ENCODE assay signal across 10 cellular contexts in genomic region chr20:62409935-62410741, GRCh38. TPM values are rescaled to one million over a fixed set of nuclear protein-coding genes. Genes with fewer than 3 reads are reported as not detected.
DNase-seq lines count a peak whose midpoint lies in the region; ATAC-seq and TF ChIP-seq lines count a peak whose summit lies in the region.
"Had no signal": no experiment of that assay in that cellular context is flagged by ENCODE, and none has a peak within 500 bp of the region (broad histone marks: within the 10 kb centered on the region; RNA-seq: fewer than 3 reads in every experiment).

No MANE protein-coding gene starts in this region.

- H3K36me3 Mint-ChIP-seq in activated CD8-positive, alpha-beta T cell treated with anti-CD3 and anti-CD28 coated beads, Interleukin-2, amount 10 ng/mL, durations not matched to agents 7 days and 5 days (ENCODE audit: low read depth), result no peaks in the 10 kb centered on the region

- H3K36me3 ChIP-seq in GM23248 (ENCODE audit: low read depth), result no peaks in the 10 kb centered on the region
- no peaks in the 10 kb centered on the region for H3K36me3 ChIP-seq in cardiac muscle cell
- no peaks in the 10 kb centered on the region for H3K36me3 ChIP-seq in spleen

- ATAC-seq in activated CD8-positive, alpha-beta T cell treated with anti-CD3 and anti-CD28 coated beads, Interleukin-2, amount 10 ng/mL, durations not matched to agents 7 days and 5 days, result no peak
- no peak for ATAC-seq in HG02610 (IDR thresholded peaks at IDR 0.05; ENCODE audit: unreplicated experiment)

- peak; percentile 39 for DNase-seq in AG20443 (ENCODE audit: low spot score)
- peak; percentile 46 for DNase-seq in GM23248
- peak; percentile 65 for DNase-seq in NCI-H345 treated with DMSO at 0.1 percent for 48 hours (lab: John Stamatoyannopoulos, UW; ENCODE audit: unreplicated experiment)
- peak; percentile 54 for DNase-seq in activated CD8-positive, alpha-beta T cell treated with anti-CD3 and anti-CD28 coated beads, Interleukin-2, amount 10 ng/mL, durations not matched to agents 7 days and 5 days
- DNase-seq in cardiac muscle cell (ENCODE audit: low read depth in 1 of 2, low spot score in 1 of 2), result peak; percentile 13 to 80
- no peak for DNase-seq in spleen
- DNase-seq in effector CD4-positive, alpha-beta T cell, result no peak

- H4K20me1 ChIP-seq in GM23248 (ENCODE audit: insufficient read depth), result no peaks in the 10 kb centered on the region

- H3K9ac ChIP-seq in GM23248, result no peak overlapping the region

- H3K4me1 ChIP-seq in GM23248 (ENCODE audit: insufficient read depth) (no peaks in the 10 kb centered on the region), cardiac muscle cell (ENCODE audit: low read depth) (peaks cover 28% of the 10 kb centered on the region), spleen (peaks cover 24 to 53% (median 43%) of the 10 kb centered on the region in 6 donors)

- H3K27me3 Mint-ChIP-seq in activated CD8-positive, alpha-beta T cell treated with anti-CD3 and anti-CD28 coated beads, Interleukin-2, amount 10 ng/mL, durations not matched to agents 7 days and 5 days (ENCODE audit: low read depth), result no peaks in the 10 kb centered on the region

- H3K9me2 ChIP-seq in GM23248 (ENCODE audit: insufficient read depth), result no peaks in the 10 kb centered on the region

- CTCF ChIA-PET in activated CD8-positive, alpha-beta T cell treated with anti-CD3 and anti-CD28 coated beads, Interleukin-2, amount 10 ng/mL, durations not matched to agents 7 days and 5 days (lab: Charles Lee), result interaction anchor here (0.6 to 3.1 kb wide), 13 partner anchors 9 to 398 kb away, joined by 3 to 15 read pairs (median 5); no protein-coding TSS in a partner anchor

- H3K27ac Mint-ChIP-seq in activated CD8-positive, alpha-beta T cell treated with anti-CD3 and anti-CD28 coated beads, Interleukin-2, amount 10 ng/mL, durations not matched to agents 7 days and 5 days, result no peak overlapping the region

- H3K27ac ChIP-seq in GM23248 (no peak overlapping the region), cardiac muscle cell (no peak overlapping the region), spleen (peak overlapping the region in 1 of 8 donors; percentile 9)
- H3K27ac ChIP-seq: epithelial cell of prostate had no signal

- peak; percentile 59 for TF ChIP-seq CTCF in cardiac muscle cell (IDR thresholded peaks at IDR 0.05; ENCODE audit: low read depth, low read length)
- TF ChIP-seq CTCF in spleen (IDR thresholded peaks at IDR 0.05 in 8 of 11, conservative IDR thresholded peaks at IDR 0.05 in 3 of 11), result peak in 9 of 11 experiments; percentile 32 to 66 (median 51)

- H3K27me3 ChIP-seq in GM23248 (replicated peaks; ENCODE audit: insufficient read depth) (no peaks in the 10 kb centered on the region), cardiac muscle cell (no peaks in the 10 kb centered on the region), spleen (replicated peaks in 1 of 7) (peaks cover 0 to 10% (median 0%) of the 10 kb centered on the region in 7 donors)

- POLR2A ChIA-PET in activated CD8-positive, alpha-beta T cell treated with anti-CD3 and anti-CD28 coated beads, Interleukin-2, amount 10 ng/mL, durations not matched to agents 7 days and 5 days (lab: Charles Lee), result no interaction called here

- WGBS in GM23248 (ENCODE audit: low coverage in 1 of 2, low lambda C conversion rate in 2 of 2, missing lambda C conversion rate in 2 of 2), 2 experiments, result 7% methylated on average over 30 of the region's 30 CpGs
- 6 to 14% (median 8%) methylated on average over 22 to 30 of the region's 30 CpGs for WGBS in spleen, 5 donors

- H3K9me3 ChIP-seq in GM23248 (ENCODE audit: low read depth) (no peaks in the 10 kb centered on the region), cardiac muscle cell (ENCODE audit: low read depth) (no peaks in the 10 kb centered on the region), spleen (no peaks in the 10 kb centered on the region)

- no peaks in the 10 kb centered on the region for H3K9me3 Mint-ChIP-seq in activated CD8-positive, alpha-beta T cell treated with anti-CD3 and anti-CD28 coated beads, Interleukin-2, amount 10 ng/mL, durations not matched to agents 7 days and 5 days (ENCODE audit: insufficient read depth)

- H2AFZ ChIP-seq in GM23248, result no peak overlapping the region

- no peak for TF ChIP-seq POLR2A in spleen (IDR thresholded peaks at IDR 0.05)

- intact Hi-C loops in spleen (cut with DNase I; ENCODE audit: low total_unique reads), result no loop called here

- H3K4me3 Mint-ChIP-seq in activated CD8-positive, alpha-beta T cell treated with anti-CD3 and anti-CD28 coated beads, Interleukin-2, amount 10 ng/mL, durations not matched to agents 7 days and 5 days, result no peak overlapping the region

- no peak overlapping the region for H3K4me2 ChIP-seq in GM23248 (ENCODE audit: unreplicated experiment)

- H3K4me3 ChIP-seq in GM23248, result no peak overlapping the region
- no peak overlapping the region for H3K4me3 ChIP-seq in cardiac muscle cell
- peak overlapping the region in 2 of 8 donors; percentile 4 to 49 for H3K4me3 ChIP-seq in spleen

- H3F3A ChIP-seq in GM23248 (ENCODE audit: insufficient read depth), result no peaks in the 10 kb centered on the region

- no peaks in the 10 kb centered on the region for H3K79me2 ChIP-seq in GM23248 (ENCODE audit: insufficient read depth)

- peaks cover 24% of the 10 kb centered on the region for H3K4me1 Mint-ChIP-seq in activated CD8-positive, alpha-beta T cell treated with anti-CD3 and anti-CD28 coated beads, Interleukin-2, amount 10 ng/mL, durations not matched to agents 7 days and 5 days (ENCODE audit: low read depth)

- in situ Hi-C loops in GM23248 (cut with MboI), result no loop called here

RNA-seq across cellular contexts. Expression of gene CABLES2, which starts 3.1 kb away (rescaled TPM):
- total RNA-seq in GM23248 (2014; rRNA removed; shearing (Covaris generic)), result 3.0 and 7.3 TPM in 2 replicates
- polyA plus RNA-seq in GM23248 (2016; fragmentation: Nextera tagmentation; extraction: Ambion mirVana) (0.66 and 0.82 TPM in 2 replicates), cardiac muscle cell (21.4 and 23.8 TPM in 2 replicates), spleen (1 to 10 TPM; 2.0 to 2.7 (median 2.4) TPM)
- total RNA-seq in activated CD8-positive, alpha-beta T cell treated with anti-CD3 and anti-CD28 coated beads, Interleukin-2, amount 10 ng/mL, durations not matched to agents 7 days and 5 days, result 10 to 100 TPM; 17.0 to 17.5 TPM
- total RNA-seq in cardiac muscle cell (15.5 and 17.9 TPM in 2 replicates), spleen (1 to 10 TPM; 3.9 to 5.9 (median 4.1) TPM)

RNA-seq across cellular contexts. Expression of gene RBBP8NL, which starts 17.2 kb away (rescaled TPM):
- total RNA-seq in GM23248 (2014; rRNA removed; shearing (Covaris generic)), result not detected in 2 replicates
- polyA plus RNA-seq in GM23248 (2016; fragmentation: Nextera tagmentation; extraction: Ambion mirVana) (not detected in 2 replicates), cardiac muscle cell (not detected in 2 replicates), spleen (under 1 TPM in 1 of 3 donors, not detected in 2; 0.03 TPM)
- total RNA-seq in activated CD8-positive, alpha-beta T cell treated with anti-CD3 and anti-CD28 coated beads, Interleukin-2, amount 10 ng/mL, durations not matched to agents 7 days and 5 days, result not detected
- total RNA-seq in cardiac muscle cell (not detected in 2 replicates), spleen (not detected)
- total RNA-seq: temporal lobe had no signal

RNA-seq across cellular contexts. Expression of gene RPS21, which starts 23.2 kb away (rescaled TPM):
- total RNA-seq in GM23248 (2014; rRNA removed; shearing (Covaris generic)), result 1,039 and 1,622 TPM in 2 replicates
- polyA plus RNA-seq in GM23248 (2016; fragmentation: Nextera tagmentation; extraction: Ambion mirVana), result 566 and 639 TPM in 2 replicates
- 1,000 to 10,000 TPM; 1,875 to 1,999 TPM for total RNA-seq in activated CD8-positive, alpha-beta T cell treated with anti-CD3 and anti-CD28 coated beads, Interleukin-2, amount 10 ng/mL, durations not matched to agents 7 days and 5 days
- 839 and 997 TPM in 2 replicates for total RNA-seq in cardiac muscle cell
- polyA plus RNA-seq in cardiac muscle cell, result 374 and 378 TPM in 2 replicates
- total RNA-seq in spleen, result 1,000 to 10,000 TPM; 1,168 to 3,909 (median 1,666) TPM
- polyA plus RNA-seq in spleen, result over 10,000 TPM in 2 of 3 donors, 1,000 to 10,000 TPM in 1; 9,792 to 11,722 (median 10,372) TPM

RNA-seq across cellular contexts. Expression of gene LAMA5, which starts 43.0 kb away (rescaled TPM):
- 4.5 and 13.9 TPM in 2 replicates for total RNA-seq in GM23248 (2014; rRNA removed; shearing (Covaris generic))
- 4.3 and 6.0 TPM in 2 replicates for polyA plus RNA-seq in GM23248 (2016; fragmentation: Nextera tagmentation; extraction: Ambion mirVana)
- under 1 TPM; 0.40 to 0.63 TPM for total RNA-seq in activated CD8-positive, alpha-beta T cell treated with anti-CD3 and anti-CD28 coated beads, Interleukin-2, amount 10 ng/mL, durations not matched to agents 7 days and 5 days
- total RNA-seq in cardiac muscle cell, result 103 and 162 TPM in 2 replicates
- polyA plus RNA-seq in cardiac muscle cell, result 168 and 214 TPM in 2 replicates
- 100 to 1,000 TPM in 4 of 7 donors, 10 to 100 TPM in 3; 69.8 to 203 (median 108) TPM for total RNA-seq in spleen
- 100 to 1,000 TPM in 2 of 3 donors, 10 to 100 TPM in 1; 46.5 to 266 (median 128) TPM for polyA plus RNA-seq in spleen

Comparison
In these comparisons a context has a peak if more than half of its experiments do, and no peak if none do; other contexts are left out.
1. DNase-seq: peak in AG20443 (single experiment), GM23248 (single experiment), NCI-H345 treated with DMSO at 0.1 percent for 48 hours (single experiment), activated CD8-positive, alpha-beta T cell treated with anti-CD3 and anti-CD28 coated beads, Interleukin-2, amount 10 ng/mL, durations not matched to agents 7 days and 5 days (single experiment) and cardiac muscle cell (2 of 2); none in spleen (single experiment) and effector CD4-positive, alpha-beta T cell (single experiment).